ENCODE assay signal across 19 cellular contexts in the genomic region with DNA sequence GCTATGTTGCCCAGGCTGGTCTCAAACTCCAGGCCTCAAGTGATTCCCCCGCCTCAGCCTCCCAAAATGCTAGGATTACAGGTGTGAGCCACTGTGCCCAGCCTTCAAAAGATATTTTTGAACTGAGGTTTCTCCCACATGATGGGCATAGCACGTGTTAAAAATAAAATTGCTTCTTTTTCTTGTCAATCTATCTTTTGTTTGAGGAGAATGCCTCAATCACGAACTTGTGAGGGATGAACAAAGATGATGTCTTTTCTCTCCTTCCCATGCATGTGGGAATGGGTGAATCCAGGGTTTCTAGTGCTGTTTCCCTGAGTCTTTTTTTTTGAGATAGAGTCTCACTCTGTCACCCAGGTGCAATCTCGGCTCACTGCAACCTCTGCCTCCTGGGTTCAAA. TPM values are rescaled to one million over a fixed set of nuclear protein-coding genes. Genes with fewer than 3 reads are reported as not detected.
A peak's percentile ranks its signal among the peaks of the same experiment; 100 is the strongest.
DNase-seq lines count a peak whose midpoint lies in the region; ATAC-seq and TF ChIP-seq lines count a peak whose summit lies in the region.
"Had no signal": no experiment of that assay in that cellular context is flagged by ENCODE, and none has a peak within 500 bp of the region (broad histone marks: within the 10 kb centered on the region; RNA-seq: fewer than 3 reads in every experiment).

No MANE protein-coding gene starts in this region.

- H2AFZ ChIP-seq in OCI-LY1 (ENCODE audit: low read length), result no peak overlapping the region

- H3K4me1 Mint-ChIP-seq in activated CD4-positive, alpha-beta T cell treated with anti-CD3 and anti-CD28 coated beads, Interleukin-2, amount 10 ng/mL, durations not matched to agents 7 days and 5 days, result peaks cover 30% of the 10 kb centered on the region
- peaks cover 49% of the 10 kb centered on the region for H3K4me1 Mint-ChIP-seq in activated B cell treated with CpG ODN at 0.5 μM for 24 hours
- peaks cover 53% of the 10 kb centered on the region for H3K4me1 Mint-ChIP-seq in stimulated activated memory B cell treated with anti-CD40 and anti-IgM and Interleukin-4, amounts not matched to agents 10 μg/mL and 1 μg/mL and 100 μg/mL, for 72 hours

- H3K36me3 ChIP-seq in OCI-LY1 (ENCODE audit: insufficient read depth, low read length), result no peaks in the 10 kb centered on the region

- H3K9me2 ChIP-seq in OCI-LY1 (ENCODE audit: low read depth, low read length), result no peaks in the 10 kb centered on the region

- no peaks in the 10 kb centered on the region for H3F3A ChIP-seq in OCI-LY1 (ENCODE audit: insufficient read depth, low read length)

- peaks cover 55% of the 10 kb centered on the region for H3K4me1 ChIP-seq in OCI-LY1 (ENCODE audit: insufficient read depth, low read length, severe bottlenecking)

- TF ChIP-seq CTCF in OCI-LY1 (IDR thresholded peaks at IDR 0.05; ENCODE audit: low read length) (no peak; the same call in 1 of the 2 replicates), activated B cell treated with CpG ODN at 0.5 μM for 24 hours (IDR thresholded peaks at IDR 0.05) (no peak)

- peak overlapping the region; percentile 3 for H3K27ac Mint-ChIP-seq in activated CD4-positive, alpha-beta T cell treated with anti-CD3 and anti-CD28 coated beads, Interleukin-2, amount 10 ng/mL, durations not matched to agents 7 days and 5 days
- H3K27ac Mint-ChIP-seq in activated B cell treated with CpG ODN at 0.5 μM for 24 hours, result peak overlapping the region; percentile 30
- peak overlapping the region; percentile 15 for H3K27ac Mint-ChIP-seq in stimulated activated memory B cell treated with anti-CD40 and anti-IgM and Interleukin-4, amounts not matched to agents 10 μg/mL and 1 μg/mL and 100 μg/mL, for 72 hours
- H3K27ac Mint-ChIP-seq: CD8-positive, alpha-beta T cell had no signal

- no peaks in the 10 kb centered on the region for H3K9me3 Mint-ChIP-seq in activated CD4-positive, alpha-beta T cell treated with anti-CD3 and anti-CD28 coated beads, Interleukin-2, amount 10 ng/mL, durations not matched to agents 7 days and 5 days
- H3K9me3 Mint-ChIP-seq in activated B cell treated with CpG ODN at 0.5 μM for 24 hours, result no peaks in the 10 kb centered on the region
- H3K9me3 Mint-ChIP-seq in stimulated activated memory B cell treated with anti-CD40 and anti-IgM and Interleukin-4, amounts not matched to agents 10 μg/mL and 1 μg/mL and 100 μg/mL, for 72 hours, result no peaks in the 10 kb centered on the region
- H3K9me3 Mint-ChIP-seq: CD8-positive, alpha-beta T cell had no signal

- no peak overlapping the region for H3K9ac ChIP-seq in OCI-LY1 (ENCODE audit: low read length)

- peak overlapping the region; percentile 24 for H3K27ac ChIP-seq in OCI-LY1 (ENCODE audit: low read depth, low read length, poor library complexity, severe bottlenecking)
- H3K27ac ChIP-seq: 22Rv1 had no signal

- POLR2A ChIA-PET in activated CD4-positive, alpha-beta T cell treated with anti-CD3 and anti-CD28 coated beads, Interleukin-2, amount 10 ng/mL, durations not matched to agents 7 days and 5 days (lab: Charles Lee), result no interaction called here
- POLR2A ChIA-PET in activated B cell treated with CpG ODN at 0.5 μM for 24 hours (lab: Charles Lee), result interaction anchor here (0.6 kb wide), 2 partner anchors 10 to 133 kb away, joined by 3 to 6 read pairs; no protein-coding TSS in a partner anchor

- H3K4me3 ChIP-seq in OCI-LY1 (ENCODE audit: low read depth, low read length, poor library complexity, severe bottlenecking), result no peak overlapping the region
- H3K4me3 ChIP-seq: GM23338 had no signal

- H4K20me1 ChIP-seq in OCI-LY1 (ENCODE audit: insufficient read depth, low read length), result no peaks in the 10 kb centered on the region

- no peaks in the 10 kb centered on the region for H3K27me3 ChIP-seq in OCI-LY1 (ENCODE audit: insufficient read depth, low read length)

- CTCF ChIA-PET in activated CD4-positive, alpha-beta T cell treated with anti-CD3 and anti-CD28 coated beads, Interleukin-2, amount 10 ng/mL, durations not matched to agents 7 days and 5 days (lab: Charles Lee), result interaction anchor here (0.6 kb wide), 1 partner anchor 170 kb away, joined by 3 read pairs; no protein-coding TSS in a partner anchor
- CTCF ChIA-PET in activated B cell treated with CpG ODN at 0.5 μM for 24 hours (lab: Charles Lee), result no interaction called here

- no peak overlapping the region for H3K4me2 ChIP-seq in OCI-LY1 (ENCODE audit: low read length)
- H3K4me2 ChIP-seq: GM23338 had no signal

- no peaks in the 10 kb centered on the region for H3K36me3 Mint-ChIP-seq in activated CD4-positive, alpha-beta T cell treated with anti-CD3 and anti-CD28 coated beads, Interleukin-2, amount 10 ng/mL, durations not matched to agents 7 days and 5 days (ENCODE audit: low read depth)
- H3K36me3 Mint-ChIP-seq in activated B cell treated with CpG ODN at 0.5 μM for 24 hours (ENCODE audit: low read depth), result no peaks in the 10 kb centered on the region
- no peaks in the 10 kb centered on the region for H3K36me3 Mint-ChIP-seq in stimulated activated memory B cell treated with anti-CD40 and anti-IgM and Interleukin-4, amounts not matched to agents 10 μg/mL and 1 μg/mL and 100 μg/mL, for 72 hours
- H3K36me3 Mint-ChIP-seq: CD8-positive, alpha-beta T cell had no signal

- DNase-seq in activated CD4-positive, alpha-beta T cell treated with anti-CD3 and anti-CD28 coated beads, Interleukin-2, amount 10 ng/mL, durations not matched to agents 7 days and 5 days, result no peak
- DNase-seq in activated CD4-positive, alpha-beta T cell treated with anti-CD3 and anti-CD28 coated beads for 1 hour, result no peak
- no peak for DNase-seq in activated B cell treated with CpG ODN at 0.5 μM for 24 hours
- DNase-seq in effector CD8-positive, alpha-beta T cell (lab: John Stamatoyannopoulos, UW), result no peak
- DNase-seq: AML-193; C1 segment of cervical spinal cord; CD8-positive, alpha-beta T cell; COR-L47; DMS153; DMS79 treated with DMSO at 0.1 percent for 48 hours; GDM1; H7; KG1 had no signal

- no peaks in the 10 kb centered on the region for H3K27me3 Mint-ChIP-seq in activated CD4-positive, alpha-beta T cell treated with anti-CD3 and anti-CD28 coated beads, Interleukin-2, amount 10 ng/mL, durations not matched to agents 7 days and 5 days
- H3K27me3 Mint-ChIP-seq in activated B cell treated with CpG ODN at 0.5 μM for 24 hours, result no peaks in the 10 kb centered on the region
- no peaks in the 10 kb centered on the region for H3K27me3 Mint-ChIP-seq in stimulated activated memory B cell treated with anti-CD40 and anti-IgM and Interleukin-4, amounts not matched to agents 10 μg/mL and 1 μg/mL and 100 μg/mL, for 72 hours

- ATAC-seq in activated B cell treated with CpG ODN at 0.5 μM for 24 hours (ENCODE audit: low read depth), result no peak
- ATAC-seq in stimulated activated memory B cell treated with anti-CD40 and anti-IgM and Interleukin-4, amounts not matched to agents 10 μg/mL and 1 μg/mL and 100 μg/mL, for 72 hours, result no peak
- ATAC-seq in HG03442 (IDR thresholded peaks at IDR 0.05; ENCODE audit: unreplicated experiment), result no peak
- no peak for ATAC-seq in HG03432 (IDR thresholded peaks at IDR 0.05; ENCODE audit: unreplicated experiment)
- ATAC-seq: CD8-positive, alpha-beta T cell; GM23338 had no signal

- no peaks in the 10 kb centered on the region for H3K9me3 ChIP-seq in OCI-LY1 (ENCODE audit: low read length)

- no peaks in the 10 kb centered on the region for H3K79me2 ChIP-seq in OCI-LY1 (ENCODE audit: insufficient read depth, low read length)

- intact Hi-C loops in activated B cell treated with CpG ODN at 0.5 μM for 24 hours (cut with micrococcal nuclease), result loop anchor here (1.0 kb wide), 1 partner anchor 9 kb away; no protein-coding TSS in a partner anchor

- no peak overlapping the region for H3K4me3 Mint-ChIP-seq in activated CD4-positive, alpha-beta T cell treated with anti-CD3 and anti-CD28 coated beads, Interleukin-2, amount 10 ng/mL, durations not matched to agents 7 days and 5 days
- H3K4me3 Mint-ChIP-seq in activated B cell treated with CpG ODN at 0.5 μM for 24 hours, result no peak overlapping the region
- no peak overlapping the region for H3K4me3 Mint-ChIP-seq in stimulated activated memory B cell treated with anti-CD40 and anti-IgM and Interleukin-4, amounts not matched to agents 10 μg/mL and 1 μg/mL and 100 μg/mL, for 72 hours
- H3K4me3 Mint-ChIP-seq: CD8-positive, alpha-beta T cell; GM23338 had no signal

RNA-seq across cellular contexts. Expression of a gene that starts 30.9 kb away (rescaled TPM):
- total RNA-seq in activated CD4-positive, alpha-beta T cell treated with anti-CD3 and anti-CD28 coated beads, Interleukin-2, amount 10 ng/mL, durations not matched to agents 7 days and 5 days, result 100 to 1,000 TPM; 144 to 153 TPM
- 207 and 210 TPM in 2 replicates for total RNA-seq in activated B cell treated with CpG ODN at 0.5 μM for 24 hours
